In the genomic region with DNA sequence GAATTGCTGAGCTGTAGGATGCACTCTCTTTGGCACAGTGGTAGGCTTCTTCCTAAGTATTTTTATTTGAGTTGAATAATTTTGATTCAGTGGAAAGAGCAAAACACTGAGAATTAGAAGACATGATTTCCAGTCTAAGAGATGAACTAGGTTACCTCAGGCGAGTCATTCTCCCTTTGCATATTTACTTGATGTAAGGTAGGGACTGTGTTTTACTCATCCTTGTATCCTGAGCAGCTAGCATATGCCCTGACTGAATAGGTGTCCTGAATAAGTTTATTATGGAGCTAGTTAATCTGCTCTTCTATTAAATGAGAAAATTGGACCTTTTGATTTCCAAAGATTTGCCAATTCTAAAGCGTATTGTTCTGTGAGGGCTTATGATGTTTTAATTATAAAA, we compare ENCODE assay signal across 13 cellular contexts. TPM values are rescaled to one million over a fixed set of nuclear protein-coding genes. Genes with fewer than 3 reads are reported as not detected.
DNase-seq lines count a peak whose midpoint lies in the region; ATAC-seq and TF ChIP-seq lines count a peak whose summit lies in the region.
"Had no signal": no experiment of that assay in that cellular context is flagged by ENCODE, and none has a peak within 500 bp of the region (broad histone marks: within the 10 kb centered on the region; RNA-seq: fewer than 3 reads in every experiment).

No MANE protein-coding gene starts in this region.

- CTCF ChIA-PET in MCF 10A (lab: Yijun Ruan, JAX): interaction anchor here (0.7 to 7.0 kb wide), 9 partner anchors 11 to 166 kb away, joined by 3 to 46 read pairs (median 4); a partner anchor contains a TSS

- no peaks in the 10 kb centered on the region for H3K9me3 ChIP-seq in ascending aorta

- DNase-seq in CD14-positive monocyte (ENCODE audit: low spot score): no peak
- DNase-seq in HPDE6-E6E7 (ENCODE audit: extremely low spot score): peak; percentile 34
- DNase-seq in MCF 10A (ENCODE audit: unreplicated experiment): no peak
- no peak for DNase-seq in nephron progenitor cell
- no peak for DNase-seq in hepatic stellate cell (ENCODE audit: low spot score)
- DNase-seq in ascending aorta (ENCODE audit: low spot score in 2 of 2): no peak
- no peak for DNase-seq in Kasumi-1 (lab: John Stamatoyannopoulos, UW)
- DNase-seq: cerebellar nuclear complex; NCI-H1436 treated with DMSO at 0.1 percent for 48 hours; NCI-H526 treated with DMSO at 0.1 percent for 48 hours; stimulated activated CD4-positive, alpha-beta T cell treated with anti-CD3 and anti-CD28 coated beads, Interleukin-4, amount 100 ng/mL, for 24 hours had no signal

- POLR2A ChIA-PET in MCF 10A (lab: Yijun Ruan, JAX): interaction anchor here (0.6 to 3.3 kb wide), 12 partner anchors 8 to 700 kb away, joined by 3 to 22 read pairs (median 4); a partner anchor contains a TSS

- H3K27me3 ChIP-seq in ascending aorta: no peaks in the 10 kb centered on the region

- H3K4me1 Mint-ChIP-seq in CD14-positive monocyte (peaks cover 73% of the 10 kb centered on the region), MCF 10A (ENCODE audit: insufficient read depth, unreplicated experiment) (peaks cover 30% of the 10 kb centered on the region), nephron progenitor cell (peaks cover 19% of the 10 kb centered on the region)

- no peak overlapping the region for H3K4me3 ChIP-seq in ascending aorta

- BruUV-seq in MCF 10A (replicated peaks; lab: Mats Ljungman, UMichigan): no TSS peak

- TF ChIP-seq CTCF in CD14-positive monocyte (IDR thresholded peaks at IDR 0.05) (no peak), MCF 10A (IDR thresholded peaks at IDR 0.05; ENCODE audit: unreplicated experiment) (no peak), nephron progenitor cell (IDR thresholded peaks at IDR 0.05) (no peak), ascending aorta (IDR thresholded peaks at IDR 0.05) (no peak)

- H3K9me3 Mint-ChIP-seq in CD14-positive monocyte: no peaks in the 10 kb centered on the region
- no peaks in the 10 kb centered on the region for H3K9me3 Mint-ChIP-seq in MCF 10A (ENCODE audit: unreplicated experiment)
- H3K9me3 Mint-ChIP-seq in nephron progenitor cell: no peaks in the 10 kb centered on the region
- H3K9me3 Mint-ChIP-seq: activated T-helper 1 cell treated with anti-CD3 and anti-CD28 coated beads, Interleukin-12 subunit alpha, Interleukin-12 subunit beta, Interleukin-2, Interleukin-4 antibody, amounts not matched to agents 30 ng/mL and 10 ng/mL and 1 ng/mL, durations not matched to agents 14 hours and 24 hours and 36 hours had no signal

- H3K4me3 Mint-ChIP-seq in CD14-positive monocyte: no peak overlapping the region
- no peak overlapping the region for H3K4me3 Mint-ChIP-seq in MCF 10A (ENCODE audit: unreplicated experiment)
- no peak overlapping the region for H3K4me3 Mint-ChIP-seq in nephron progenitor cell

- H3K27ac Mint-ChIP-seq in CD14-positive monocyte (peak overlapping the region in 6 of 7 donors; percentile 91 to 98 (median 96)), MCF 10A (ENCODE audit: low read depth, unreplicated experiment) (peak overlapping the region; percentile 67), nephron progenitor cell (peak overlapping the region; percentile 62)

- H3K36me3 ChIP-seq in ascending aorta: no peaks in the 10 kb centered on the region

- H3K4me1 ChIP-seq in ascending aorta: peaks cover 0 to 20% of the 10 kb centered on the region in 2 donors

- H3K27me3 Mint-ChIP-seq in CD14-positive monocyte (ENCODE audit: low read depth in 3 of 3) (no peaks in the 10 kb centered on the region), MCF 10A (ENCODE audit: insufficient read depth, unreplicated experiment) (no peaks in the 10 kb centered on the region), nephron progenitor cell (ENCODE audit: low read depth, poor library complexity) (no peaks in the 10 kb centered on the region)

- no peak for ATAC-seq in GM21447 (IDR thresholded peaks at IDR 0.05; ENCODE audit: unreplicated experiment)

- peaks cover 4 to 5% of the 10 kb centered on the region in 2 donors for H3K36me3 Mint-ChIP-seq in CD14-positive monocyte
- H3K36me3 Mint-ChIP-seq in MCF 10A (ENCODE audit: insufficient read depth, unreplicated experiment): peaks cover 5% of the 10 kb centered on the region
- H3K36me3 Mint-ChIP-seq in nephron progenitor cell (ENCODE audit: low read depth): no peaks in the 10 kb centered on the region

- H3K27ac ChIP-seq in ascending aorta: no peak overlapping the region

- intact Hi-C loops in CD14-positive monocyte (cut with micrococcal nuclease): no loop called here
- intact Hi-C loops in MCF 10A (cut with micrococcal nuclease): no loop called here
- intact Hi-C loops in ascending aorta (cut with DNase I): no loop called here

RNA-seq across cellular contexts. Expression of a gene that starts 50.7 kb away (rescaled TPM):
- 10 to 100 TPM; 14.0 to 21.0 TPM for polyA plus RNA-seq in CD14-positive monocyte
- total RNA-seq in MCF 10A (2022) (41.2 and 56.2 TPM in 2 replicates), ascending aorta (48.1 TPM)
